ENCODE assay signal across 9 cellular contexts in genomic region chr16:2979669-2980226, GRCh38. TPM values are rescaled to one million over a fixed set of nuclear protein-coding genes. Genes with fewer than 3 reads are reported as not detected.
A peak's percentile ranks its signal among the peaks of the same experiment; 100 is the strongest.
DNase-seq lines count a peak whose midpoint lies in the region; ATAC-seq and TF ChIP-seq lines count a peak whose summit lies in the region.
"Had no signal": no experiment of that assay in that cellular context is flagged by ENCODE, and none has a peak within 500 bp of the region (broad histone marks: within the 10 kb centered on the region; RNA-seq: fewer than 3 reads in every experiment).

No MANE protein-coding gene starts in this region.

- H3K4me3 ChIP-seq in esophagus muscularis mucosa: peak overlapping the region; percentile 66 to 84 (median 72)
- H3K4me3 ChIP-seq in rectal smooth muscle tissue (ENCODE audit: low read length): peak overlapping the region; percentile 57

- no peak overlapping the region for H3K27ac ChIP-seq in CD4-positive, alpha-beta T cell (ENCODE audit: low read depth, low read length)
- H3K27ac ChIP-seq in esophagus muscularis mucosa (replicated peaks in 1 of 4) (no peak overlapping the region), rectal smooth muscle tissue (ENCODE audit: low read depth, low read length) (no peak overlapping the region)

- intact Hi-C loops in CD4-positive, alpha-beta T cell (cut with DNase I, micrococcal nuclease): loop anchor here in 1 of 2 experiments (1.0 to 5.0 kb wide), 4 partner anchors 10 to 102 kb away; partner anchors contain the start of genes FLYWCH1 and PAQR4
- intact Hi-C loops in esophagus muscularis mucosa (cut with DNase I): no loop called here

- no peaks in the 10 kb centered on the region for H3K27me3 Mint-ChIP-seq in CD4-positive, alpha-beta T cell

- no peak for DNase-seq in CD4-positive, alpha-beta T cell
- DNase-seq in RPMI8226 (peak; percentile 41), esophagus muscularis mucosa (ENCODE audit: extremely low spot score) (no peak), NCI-H446 (lab: John Stamatoyannopoulos, UW) (no peak), amygdala (lab: John Stamatoyannopoulos, UW) (no peak), SHP77 (lab: John Stamatoyannopoulos, UW) (no peak)

- no peak for ATAC-seq in CD4-positive, alpha-beta T cell (ENCODE audit: poor library complexity)
- ATAC-seq in GM21576 (IDR thresholded peaks at IDR 0.05; ENCODE audit: unreplicated experiment): peak; percentile 7

- no peaks in the 10 kb centered on the region for H3K36me3 Mint-ChIP-seq in CD4-positive, alpha-beta T cell (ENCODE audit: low read depth)

- H3K4me1 Mint-ChIP-seq in CD4-positive, alpha-beta T cell (ENCODE audit: low read depth): no peaks in the 10 kb centered on the region

- peaks cover 19 to 34% (median 29%) of the 10 kb centered on the region in 4 donors for H3K4me1 ChIP-seq in esophagus muscularis mucosa
- peaks cover 2% of the 10 kb centered on the region for H3K4me1 ChIP-seq in rectal smooth muscle tissue (ENCODE audit: control insufficient read depth, insufficient read depth, low read length)

- no peak for TF ChIP-seq EP300 in esophagus muscularis mucosa (IDR thresholded peaks at IDR 0.05)

- peaks cover 3% of the 10 kb centered on the region for H3K27me3 ChIP-seq in CD4-positive, alpha-beta T cell (ENCODE audit: control insufficient read depth, insufficient read depth, low read length)
- H3K27me3 ChIP-seq in esophagus muscularis mucosa: peaks cover 0 to 43% (median 4%) of the 10 kb centered on the region in 4 donors
- H3K27me3 ChIP-seq in rectal smooth muscle tissue (ENCODE audit: control insufficient read depth, insufficient read depth, low read length): no peaks in the 10 kb centered on the region

- 1% methylated on average over 24 of the region's 43 CpGs for WGBS in esophagus muscularis mucosa

- no peak overlapping the region for H3K27ac Mint-ChIP-seq in CD4-positive, alpha-beta T cell

- no peaks in the 10 kb centered on the region for H3K9me3 ChIP-seq in CD4-positive, alpha-beta T cell (ENCODE audit: control insufficient read depth, low read length)
- H3K9me3 ChIP-seq in esophagus muscularis mucosa: no peaks in the 10 kb centered on the region

- TF ChIP-seq CTCF in CD4-positive, alpha-beta T cell (IDR thresholded peaks at IDR 0.05): no peak
- TF ChIP-seq CTCF in esophagus muscularis mucosa (IDR thresholded peaks at IDR 0.05): no peak

- no peak overlapping the region for H3K9ac ChIP-seq in rectal smooth muscle tissue (ENCODE audit: low read length)

- H3K36me3 ChIP-seq in esophagus muscularis mucosa (no peaks in the 10 kb centered on the region), rectal smooth muscle tissue (ENCODE audit: control insufficient read depth, insufficient read depth, low read length) (no peaks in the 10 kb centered on the region)

- no peak for TF ChIP-seq POLR2A in esophagus muscularis mucosa (IDR thresholded peaks at IDR 0.05; ENCODE audit: low read depth)

- H3K4me3 Mint-ChIP-seq in CD4-positive, alpha-beta T cell: peak overlapping the region; percentile 82

- CTCF ChIA-PET in CD4-positive, alpha-beta T cell (lab: Charles Lee): interaction anchor here (1.7 kb wide), 1 partner anchor 48 kb away, joined by 4 read pairs; no protein-coding TSS in a partner anchor

- POLR2A ChIA-PET in CD4-positive, alpha-beta T cell (lab: Charles Lee): interaction anchor here (0.6 to 2.1 kb wide), 6 partner anchors 11 to 52 kb away, joined by 3 to 22 read pairs (median 5); partner anchors contain the start of genes KREMEN2 and PAQR4

- H3K9me3 Mint-ChIP-seq in CD4-positive, alpha-beta T cell: no peaks in the 10 kb centered on the region

RNA-seq across cellular contexts. Expression of gene PKMYT1, which starts 0.5 kb away (rescaled TPM):
- under 1 TPM; 0.47 to 0.60 TPM for total RNA-seq in CD4-positive, alpha-beta T cell
- total RNA-seq in esophagus muscularis mucosa: 1 to 10 TPM in 1 of 4 donors, under 1 TPM in 1, not detected in 2; 0.57 to 2.5 TPM

RNA-seq across cellular contexts. Expression of gene PAQR4, which starts 10.6 kb away (rescaled TPM):
- total RNA-seq in CD4-positive, alpha-beta T cell: under 1 TPM; 0.39 to 0.44 TPM
- total RNA-seq in esophagus muscularis mucosa: 1 to 10 TPM; 2.2 to 7.5 (median 4.7) TPM

RNA-seq across cellular contexts. Expression of gene KREMEN2, which starts 15.7 kb away (rescaled TPM):
- not detected for total RNA-seq in CD4-positive, alpha-beta T cell
- under 1 TPM in 1 of 4 donors, not detected in 3; 0.13 TPM for total RNA-seq in esophagus muscularis mucosa

RNA-seq across cellular contexts. Expression of gene CLDN9, which starts 33.0 kb away (rescaled TPM):
- total RNA-seq in CD4-positive, alpha-beta T cell: not detected
- total RNA-seq in esophagus muscularis mucosa: under 1 TPM in 3 of 4 donors, not detected in 1; 0.17 to 0.42 (median 0.32) TPM
- total RNA-seq: RPMI7951 had no signal

RNA-seq across cellular contexts. Expression of gene CLDN6, which starts 38.2 kb away (rescaled TPM):
- total RNA-seq in CD4-positive, alpha-beta T cell: not detected
- not detected for total RNA-seq in esophagus muscularis mucosa
- total RNA-seq: RPMI7951 had no signal
